In genomic region chr10:55146032-55146431, GRCh38 we compare ENCODE assay signal across 1 cellular context.
TF ChIP-seq lines count a peak whose summit lies in the region.

No MANE protein-coding gene starts in this region.

TF ChIP-seq in GM23338, 12 proteins besides CTCF, POLR2A, EP300 and RAD21 (continued from another document):
- TF ChIP-seq ZNF462 (CRISPR knock-in tag; IDR thresholded peaks at IDR 0.05) (no peak), STAT1 (IDR thresholded peaks at IDR 0.05; ENCODE audit: unreplicated experiment) (no peak), REST (IDR thresholded peaks at IDR 0.05; ENCODE audit: unreplicated experiment) (no peak), EZH2 (IDR thresholded peaks at IDR 0.05; ENCODE audit: low read depth, unreplicated experiment) (no peak)
